Comparison of ENCODE assay signal across 8 cellular contexts in genomic region chr1:221829327-221830011, GRCh38.
A peak's percentile ranks its signal among the peaks of the same experiment; 100 is the strongest.
DNase-seq lines count a peak whose midpoint lies in the region; ATAC-seq and TF ChIP-seq lines count a peak whose summit lies in the region.

No MANE protein-coding gene starts in this region.

- H3K27ac ChIP-seq in AG04450 (ENCODE audit: low read depth, low read length), result peak overlapping the region; percentile 54

- peaks cover 91% of the 10 kb centered on the region for H3K4me1 Mint-ChIP-seq in activated T-helper 1 cell treated with anti-CD3 and anti-CD28 coated beads, Interleukin-12 subunit alpha, Interleukin-12 subunit beta, Interleukin-2, Interleukin-4 antibody, amounts not matched to agents 30 ng/mL and 10 ng/mL and 1 ng/mL, durations not matched to agents 14 hours and 24 hours and 36 hours (ENCODE audit: low read depth)

- intact Hi-C loops in activated T-helper 1 cell treated with anti-CD3 and anti-CD28 coated beads, Interleukin-12 subunit alpha, Interleukin-12 subunit beta, Interleukin-2, Interleukin-4 antibody, amounts not matched to agents 30 ng/mL and 10 ng/mL and 1 ng/mL, durations not matched to agents 14 hours and 24 hours and 36 hours (cut with micrococcal nuclease), result loop anchor here (1.0 to 5.0 kb wide), 11 partner anchors 9 to 390 kb away; partner anchors contain the start of gene DUSP10

- H3K4me3 ChIP-seq in AG04450 (ENCODE audit: low read depth, low read length) (no peak overlapping the region), kidney epithelial cell (ENCODE audit: low read depth, low read length) (no peak overlapping the region)

- H3K9me3 Mint-ChIP-seq in activated T-helper 1 cell treated with anti-CD3 and anti-CD28 coated beads, Interleukin-12 subunit alpha, Interleukin-12 subunit beta, Interleukin-2, Interleukin-4 antibody, amounts not matched to agents 30 ng/mL and 10 ng/mL and 1 ng/mL, durations not matched to agents 14 hours and 24 hours and 36 hours, result peaks cover 6% of the 10 kb centered on the region

- H3K36me3 ChIP-seq in kidney epithelial cell (ENCODE audit: control insufficient read depth, insufficient read depth, low read length), result no peaks in the 10 kb centered on the region

- H3K9me3 ChIP-seq in AG04450 (ENCODE audit: control insufficient read depth, insufficient read depth, low read length), result no peaks in the 10 kb centered on the region

- H3K27me3 ChIP-seq in AG04450 (ENCODE audit: control insufficient read depth, insufficient read depth, low read length) (no peaks in the 10 kb centered on the region), kidney epithelial cell (ENCODE audit: control insufficient read depth, insufficient read depth, low read length) (no peaks in the 10 kb centered on the region)

- POLR2A ChIA-PET in AG04450 (lab: Yijun Ruan, JAX), result interaction anchor here (0.8 to 0.9 kb wide), 2 partner anchors 87 to 111 kb away, joined by 3 to 7 read pairs; partner anchors contain the start of gene DUSP10

- ATAC-seq in GM21381 (IDR thresholded peaks at IDR 0.05; ENCODE audit: unreplicated experiment) (no peak), GM18502 (IDR thresholded peaks at IDR 0.05; ENCODE audit: poor library complexity, unreplicated experiment) (no peak), HG03097 (IDR thresholded peaks at IDR 0.05; ENCODE audit: low FRiP score, unreplicated experiment) (no peak)

- CTCF ChIA-PET in AG04450 (lab: Charles Lee), result interaction anchor here (0.6 to 1.6 kb wide), 5 partner anchors 12 to 626 kb away, joined by 3 to 6 read pairs (median 3); no protein-coding TSS in a partner anchor

- peak overlapping the region; percentile 97 for H3K27ac Mint-ChIP-seq in activated T-helper 1 cell treated with anti-CD3 and anti-CD28 coated beads, Interleukin-12 subunit alpha, Interleukin-12 subunit beta, Interleukin-2, Interleukin-4 antibody, amounts not matched to agents 30 ng/mL and 10 ng/mL and 1 ng/mL, durations not matched to agents 14 hours and 24 hours and 36 hours

- DNase-seq in AG04450 (ENCODE audit: low read depth, low spot score) (peak; percentile 70), HS-27A (ENCODE audit: low read depth) (peak; percentile 62), kidney epithelial cell (ENCODE audit: low read depth) (peak; percentile 90), SHP77 treated with DMSO at 0.1 percent for 48 hours (lab: John Stamatoyannopoulos, UW) (no peak)
- peak; percentile 48 for DNase-seq in activated T-helper 1 cell treated with anti-CD3 and anti-CD28 coated beads, Interleukin-12 subunit alpha, Interleukin-12 subunit beta, Interleukin-2, Interleukin-4 antibody, amounts not matched to agents 30 ng/mL and 10 ng/mL and 1 ng/mL, durations not matched to agents 14 hours and 24 hours and 36 hours (ENCODE audit: low spot score)

- peaks cover 12% of the 10 kb centered on the region for H3K36me3 Mint-ChIP-seq in activated T-helper 1 cell treated with anti-CD3 and anti-CD28 coated beads, Interleukin-12 subunit alpha, Interleukin-12 subunit beta, Interleukin-2, Interleukin-4 antibody, amounts not matched to agents 30 ng/mL and 10 ng/mL and 1 ng/mL, durations not matched to agents 14 hours and 24 hours and 36 hours (ENCODE audit: low read depth)

- H3K4me3 Mint-ChIP-seq in activated T-helper 1 cell treated with anti-CD3 and anti-CD28 coated beads, Interleukin-12 subunit alpha, Interleukin-12 subunit beta, Interleukin-2, Interleukin-4 antibody, amounts not matched to agents 30 ng/mL and 10 ng/mL and 1 ng/mL, durations not matched to agents 14 hours and 24 hours and 36 hours, result peak overlapping the region; percentile 73

- no peaks in the 10 kb centered on the region for H3K27me3 Mint-ChIP-seq in activated T-helper 1 cell treated with anti-CD3 and anti-CD28 coated beads, Interleukin-12 subunit alpha, Interleukin-12 subunit beta, Interleukin-2, Interleukin-4 antibody, amounts not matched to agents 30 ng/mL and 10 ng/mL and 1 ng/mL, durations not matched to agents 14 hours and 24 hours and 36 hours (ENCODE audit: insufficient read depth)

- TF ChIP-seq CTCF in AG04450 (IDR thresholded peaks at IDR 0.05; ENCODE audit: low read depth, low read length) (no peak), kidney epithelial cell (IDR thresholded peaks at IDR 0.05; ENCODE audit: insufficient read depth, low read length, poor library complexity, severe bottlenecking) (no peak)
